In genomic region chr5:113047234-113047633, GRCh38 we compare ENCODE assay signal across 1 cellular context.
TF ChIP-seq lines count a peak whose summit lies in the region.

No MANE protein-coding gene starts in this region.

TF ChIP-seq in K562, 482 proteins besides CTCF, POLR2A, EP300 and RAD21 (continued from another document):
- TF ChIP-seq ZNF592 (IDR thresholded peaks at IDR 0.05) (peak; percentile 12), FOSL1 (tag; conservative IDR thresholded peaks at IDR 0.05) (peak; percentile 55), USF2 (CRISPR knock-in tag; IDR thresholded peaks at IDR 0.05) (0 out of 2 replicates have a peak, but pooled peaks have one; percentile 12), ZNF75A (CRISPR knock-in tag; IDR thresholded peaks at IDR 0.05) (no peak), ATF3 (IDR thresholded peaks at IDR 0.05) (0 out of 2 replicates have a peak, but pooled peaks have one; percentile 28), ATF3 (CRISPR knock-in tag; conservative IDR thresholded peaks at IDR 0.05) (no peak), ZBTB7A (IDR thresholded peaks at IDR 0.05; ENCODE audit: borderline replicate concordance, control insufficient read depth, low read depth, low read length) (peak; percentile 21; the same call in 1 of the 2 replicates), JUN (IDR thresholded peaks at IDR 0.05; ENCODE audit: borderline replicate concordance, low read depth, low read length) (0 out of 2 replicates have a peak, but pooled peaks have one; percentile 13), JUN (CRISPR knock-in tag; IDR thresholded peaks at IDR 0.05; ENCODE audit: borderline replicate concordance) (no peak), JUND (IDR thresholded peaks at IDR 0.05; ENCODE audit: borderline replicate concordance, low read depth, low read length) (peak; percentile 43; the same call in 1 of the 2 replicates), JUND (tag; IDR thresholded peaks at IDR 0.05; ENCODE audit: borderline replicate concordance, low read depth, low read length) (no peak), NFE2 (IDR thresholded peaks at IDR 0.05; ENCODE audit: low read depth) (0 out of 2 replicates have a peak, but pooled peaks have one; percentile 29), EP400 (IDR thresholded peaks at IDR 0.05) (no peak), ATF1 (CRISPR knock-in tag; IDR thresholded peaks at IDR 0.05) (no peak), ATF1 (tag; IDR thresholded peaks at IDR 0.05) (0 out of 2 replicates have a peak, but pooled peaks have one; percentile 2), UBTF (IDR thresholded peaks at IDR 0.05; ENCODE audit: borderline replicate concordance in 1 of 2, low read depth in 2 of 2, low read length in 2 of 2) (peak in 1 of 2 experiments; percentile 13; a peak in 1 of 4 replicates), NFIC (IDR thresholded peaks at IDR 0.05) (peak; percentile 86), SOX6 (IDR thresholded peaks at IDR 0.05) (peak; percentile 13; the same call in 1 of the 2 replicates), TOE1 (IDR thresholded peaks at IDR 0.05; ENCODE audit: borderline replicate concordance) (peak; percentile 87; the same call in 1 of the 2 replicates), TOE1 (CRISPR knock-in tag; IDR thresholded peaks at IDR 0.05; ENCODE audit: borderline replicate concordance, low read depth) (no peak), PKNOX1 (IDR thresholded peaks at IDR 0.05) (0 out of 2 replicates have a peak, but pooled peaks have one; percentile 13), EHMT2 (IDR thresholded peaks at IDR 0.05) (0 out of 2 replicates have a peak, but pooled peaks have one; percentile 14), RAD51 (IDR thresholded peaks at IDR 0.05; ENCODE audit: borderline replicate concordance, low read depth) (peak; percentile 66; the same call in 1 of the 2 replicates), SMAD2 (IDR thresholded peaks at IDR 0.05; ENCODE audit: low read depth, low read length) (no peak), ELF1 (tag; IDR thresholded peaks at IDR 0.05) (no peak), TFE3 (CRISPR knock-in tag; IDR thresholded peaks at IDR 0.05) (peak; percentile 90), MAFF (IDR thresholded peaks at IDR 0.05; ENCODE audit: low read length) (no peak), ZNF395 (CRISPR knock-in tag; IDR thresholded peaks at IDR 0.05) (0 out of 2 replicates have a peak, but pooled peaks have one; percentile 37), MITF (IDR thresholded peaks at IDR 0.05) (no peak), ZNF165 (CRISPR knock-in tag; IDR thresholded peaks at IDR 0.05; ENCODE audit: borderline replicate concordance) (no peak), TRIM28 (IDR thresholded peaks at IDR 0.05) (no peak)
